13 cellular contexts compared by ENCODE assay signal in genomic region chr19:55075366-55075998, GRCh38. TPM values are rescaled to one million over a fixed set of nuclear protein-coding genes. Genes with fewer than 3 reads are reported as not detected.
A peak's percentile ranks its signal among the peaks of the same experiment; 100 is the strongest.
DNase-seq lines count a peak whose midpoint lies in the region; ATAC-seq and TF ChIP-seq lines count a peak whose summit lies in the region.
"Had no signal": no experiment of that assay in that cellular context is flagged by ENCODE, and none has a peak within 500 bp of the region (broad histone marks: within the 10 kb centered on the region; RNA-seq: fewer than 3 reads in every experiment).

Gene EPS8L1, plus strand, starts transcription at chr19:55075869. Its CDS starts 576 bp downstream, at chr19:55076445.

- peak within 1 kb of the TSS; percentile 69 for H3K4ac ChIP-seq in trophoblast cell (ENCODE audit: low read depth, low read length)

- peaks cover 14% of the 10 kb centered on the region for H3K79me1 ChIP-seq in trophoblast cell (ENCODE audit: low read length)

- peak within 1 kb of the TSS; percentile 79 for H4K91ac ChIP-seq in trophoblast cell (ENCODE audit: low read depth, low read length)

- ATAC-seq in RWPE2 (ENCODE audit: low read depth), result peak; percentile 79
- ATAC-seq in effector memory CD8-positive, alpha-beta T cell (replicated peaks), result no peak

- WGBS in trophoblast cell (ENCODE audit: extremely low coverage, insufficient coverage, insufficient read length), result no CpG with 5 or more reads among the region's 18 CpGs
- WGBS in GM23248 (ENCODE audit: low coverage in 1 of 2, low lambda C conversion rate in 2 of 2, missing lambda C conversion rate in 2 of 2), 2 experiments, result 18 to 25% methylated on average over 16 to 18 of the region's 18 CpGs

- peak within 1 kb of the TSS; percentile 90 for H4K8ac ChIP-seq in trophoblast cell (ENCODE audit: low read depth, low read length)

- H3K4me1 Mint-ChIP-seq in effector memory CD8-positive, alpha-beta T cell (ENCODE audit: low read depth in 2 of 2), result peaks cover 7 to 15% of the 10 kb centered on the region in 2 donors

- H2BK5ac ChIP-seq in trophoblast cell (ENCODE audit: low read depth, low read length, poor library complexity), result peak within 1 kb of the TSS; percentile 54

- H2AFZ ChIP-seq in trophoblast cell (ENCODE audit: insufficient read depth, low read length, poor library complexity) (no peak within 1 kb of the TSS), GM23248 (no peak within 1 kb of the TSS)

- peak within 1 kb of the TSS; percentile 59 for H4K12ac ChIP-seq in trophoblast cell (ENCODE audit: low read depth, low read length)

- no peak within 1 kb of the TSS for H3K9ac ChIP-seq in trophoblast cell (ENCODE audit: low read length)
- H3K9ac ChIP-seq in GM23248, result no peak within 1 kb of the TSS

- no peaks in the 10 kb centered on the region for H4K20me1 ChIP-seq in GM23248 (ENCODE audit: insufficient read depth)

- no peak within 1 kb of the TSS for H3K23ac ChIP-seq in trophoblast cell (ENCODE audit: low read length)

- no peak for TF ChIP-seq CTCF in RWPE2 (IDR thresholded peaks at IDR 0.05; ENCODE audit: poor library complexity, severe bottlenecking)

- peaks cover 4% of the 10 kb centered on the region for H3K36me3 Mint-ChIP-seq in effector memory CD8-positive, alpha-beta T cell (ENCODE audit: insufficient read depth)

- no peaks in the 10 kb centered on the region for H3K9me3 ChIP-seq in RWPE2 (ENCODE audit: severe bottlenecking)
- peaks cover 3% of the 10 kb centered on the region for H3K9me3 ChIP-seq in trophoblast cell (ENCODE audit: insufficient read depth, low read depth, low read length)
- H3K9me3 ChIP-seq in GM23248 (ENCODE audit: low read depth), result no peaks in the 10 kb centered on the region
- H3K9me3 ChIP-seq: sigmoid colon had no signal

- H3K27ac ChIP-seq in RWPE2 (ENCODE audit: poor library complexity, severe bottlenecking) (peak within 1 kb of the TSS; percentile 39), trophoblast cell (ENCODE audit: low read depth, low read length) (peak within 1 kb of the TSS; percentile 59), GM23248 (no peak within 1 kb of the TSS)
- H3K27ac ChIP-seq: sigmoid colon had no signal

- H3K4me2 ChIP-seq in trophoblast cell (ENCODE audit: low read length), result peak within 1 kb of the TSS; percentile 14
- no peak within 1 kb of the TSS for H3K4me2 ChIP-seq in GM23248 (ENCODE audit: unreplicated experiment)

- no peak within 1 kb of the TSS for H3K4me3 Mint-ChIP-seq in effector memory CD8-positive, alpha-beta T cell

- H2AK5ac ChIP-seq in trophoblast cell (ENCODE audit: low read length), result peak within 1 kb of the TSS; percentile 85

- peak within 1 kb of the TSS; percentile 51 for H2BK120ac ChIP-seq in trophoblast cell (ENCODE audit: insufficient read depth, low read length, poor library complexity)

- H3K36me3 ChIP-seq in RWPE2 (ENCODE audit: low read depth), result no peaks in the 10 kb centered on the region; the same call in 1 of the 2 replicates
- H3K36me3 ChIP-seq in trophoblast cell (ENCODE audit: control insufficient read depth in 1 of 2, insufficient read depth in 2 of 2, low read length in 2 of 2), result peaks cover 3 to 5% of the 10 kb centered on the region in 2 experiments
- no peaks in the 10 kb centered on the region for H3K36me3 ChIP-seq in GM23248 (ENCODE audit: low read depth)
- H3K36me3 ChIP-seq: sigmoid colon had no signal

- peak within 1 kb of the TSS; percentile 77 for H2BK12ac ChIP-seq in trophoblast cell (ENCODE audit: low read length)

- H3F3A ChIP-seq in GM23248 (ENCODE audit: insufficient read depth), result no peaks in the 10 kb centered on the region

- H3K27me3 ChIP-seq in RWPE2 (ENCODE audit: insufficient read depth, poor library complexity, severe bottlenecking) (no peaks in the 10 kb centered on the region), trophoblast cell (ENCODE audit: insufficient read depth, low read length) (no peaks in the 10 kb centered on the region), GM23248 (replicated peaks; ENCODE audit: insufficient read depth) (peaks cover 11% of the 10 kb centered on the region)

- peak; percentile 80 for DNase-seq in HPDE6-E6E7 (ENCODE audit: extremely low spot score)
- DNase-seq in RWPE2 (ENCODE audit: low spot score), result no peak
- peak; percentile 81 for DNase-seq in iPS-NIHi11 (ENCODE audit: low spot score)
- DNase-seq in trophoblast cell, result peak; percentile 82 to 84
- no peak for DNase-seq in effector memory CD8-positive, alpha-beta T cell
- no peak for DNase-seq in GM23248
- DNase-seq in RPMI8226, result no peak
- no peak for DNase-seq in A172 (ENCODE audit: low spot score)
- DNase-seq: activated T-cell treated with anti-CD3 and anti-CD28 coated beads, Interleukin-2, amount 50 U/mL, for 1 hour; central memory CD4-positive, alpha-beta T cell; hypothalamus; sigmoid colon; stimulated activated CD8-positive, alpha-beta memory T cell treated with anti-CD3 and anti-CD28 coated beads, Interleukin-4, amount 100 ng/mL, for 48 hours had no signal

- H3K4me3 ChIP-seq in RWPE2 (ENCODE audit: severe bottlenecking) (peak within 1 kb of the TSS; percentile 31), trophoblast cell (ENCODE audit: low read depth, low read length) (peak within 1 kb of the TSS; percentile 42), GM23248 (no peak within 1 kb of the TSS)
- H3K4me3 ChIP-seq: sigmoid colon had no signal

- peaks cover 9% of the 10 kb centered on the region for H3K79me2 ChIP-seq in trophoblast cell (ENCODE audit: control insufficient read depth, insufficient read depth, low read length, poor library complexity)
- H3K79me2 ChIP-seq in GM23248 (ENCODE audit: insufficient read depth), result no peaks in the 10 kb centered on the region

- H3K18ac ChIP-seq in trophoblast cell (ENCODE audit: low read length), result peak within 1 kb of the TSS; percentile 34

- H3K9me2 ChIP-seq in GM23248 (ENCODE audit: insufficient read depth), result no peaks in the 10 kb centered on the region

- H3K27me3 Mint-ChIP-seq in effector memory CD8-positive, alpha-beta T cell, result peaks cover 59 to 89% of the 10 kb centered on the region in 2 donors

- H3K27ac Mint-ChIP-seq in effector memory CD8-positive, alpha-beta T cell, result no peak within 1 kb of the TSS

- H3K9me3 Mint-ChIP-seq in effector memory CD8-positive, alpha-beta T cell, result no peaks in the 10 kb centered on the region

- H3K14ac ChIP-seq in trophoblast cell (ENCODE audit: low read length), result peak within 1 kb of the TSS; percentile 95

- in situ Hi-C loops in GM23248 (cut with MboI), result no loop called here

- H3K4me1 ChIP-seq in RWPE2 (ENCODE audit: insufficient read depth, poor library complexity, severe bottlenecking), result peaks cover 8% of the 10 kb centered on the region
- peaks cover 10 to 18% of the 10 kb centered on the region in 2 experiments for H3K4me1 ChIP-seq in trophoblast cell (ENCODE audit: control insufficient read depth in 1 of 2, insufficient read depth in 2 of 2, low read length in 2 of 2)
- H3K4me1 ChIP-seq in GM23248 (ENCODE audit: insufficient read depth), result no peaks in the 10 kb centered on the region

RNA-seq across cellular contexts. Expression of gene EPS8L1, which starts in this region (rescaled TPM):
- polyA plus RNA-seq in trophoblast cell (2013), result 188 and 197 TPM in 2 replicates
- total RNA-seq in GM23248 (2014; rRNA removed; shearing (Covaris generic)), result 0.76 and 1.3 TPM in 2 replicates
- polyA plus RNA-seq in GM23248 (2016; fragmentation: Nextera tagmentation; extraction: Ambion mirVana), result 0.56 and 1.1 TPM in 2 replicates
- 4.0 and 9.8 TPM in 2 replicates for total RNA-seq in A172 (2014; rRNA removed; shearing (Covaris generic))

Comparison
In these comparisons a context has a peak if more than half of its experiments do, and no peak if none do; other contexts are left out.
1. DNase-seq: peak in HPDE6-E6E7 (single experiment), iPS-NIHi11 (single experiment) and trophoblast cell (2 of 2); none in RWPE2 (single experiment), effector memory CD8-positive, alpha-beta T cell (0 of 3), GM23248 (single experiment), RPMI8226 (single experiment) and A172 (single experiment).